Comparison of ENCODE assay signal across 8 cellular contexts in genomic region chr12:74538491-74539258, GRCh38. TPM values are rescaled to one million over a fixed set of nuclear protein-coding genes. Genes with fewer than 3 reads are reported as not detected.
DNase-seq lines count a peak whose midpoint lies in the region; ATAC-seq and TF ChIP-seq lines count a peak whose summit lies in the region.

No MANE protein-coding gene starts in this region.

- no peak for TF ChIP-seq POLR2A in stomach (IDR thresholded peaks at IDR 0.05)

- peaks cover 15% of the 10 kb centered on the region for H3K4me1 ChIP-seq in HEK293 (ENCODE audit: control insufficient read depth, insufficient read depth, low read length)
- H3K4me1 ChIP-seq in RWPE2 (ENCODE audit: insufficient read depth, poor library complexity, severe bottlenecking), result peaks cover 18% of the 10 kb centered on the region
- H3K4me1 ChIP-seq in mammary epithelial cell (ENCODE audit: insufficient read depth, low read length), result peaks cover 24% of the 10 kb centered on the region
- H3K4me1 ChIP-seq in left lung, result peaks cover 25 to 48% of the 10 kb centered on the region in 2 donors
- H3K4me1 ChIP-seq in stomach, result peaks cover 31 to 57% (median 47%) of the 10 kb centered on the region in 4 donors

- H3K9me3 ChIP-seq in HEK293 (ENCODE audit: control insufficient read depth, insufficient read depth, low read depth, low read length) (no peaks in the 10 kb centered on the region), RWPE2 (ENCODE audit: severe bottlenecking) (no peaks in the 10 kb centered on the region), mammary epithelial cell (replicated peaks; ENCODE audit: insufficient read depth, low read length) (no peaks in the 10 kb centered on the region), left lung (no peaks in the 10 kb centered on the region), stomach (no peaks in the 10 kb centered on the region)

- H3K9ac ChIP-seq in mammary epithelial cell (ENCODE audit: insufficient read depth, low read length), result peak overlapping the region; percentile 98

- TF ChIP-seq EP300 in stomach (IDR thresholded peaks at IDR 0.05), result no peak

- peak overlapping the region; percentile 95; the same call in 1 of the 2 replicates for H3K27ac ChIP-seq in HEK293 (ENCODE audit: extremely low read depth, low read depth, low read length)
- peak overlapping the region; percentile 82 for H3K27ac ChIP-seq in RWPE2 (ENCODE audit: poor library complexity, severe bottlenecking)
- peak overlapping the region; percentile 97 for H3K27ac ChIP-seq in mammary epithelial cell (ENCODE audit: insufficient read depth, low read depth, low read length)
- H3K27ac ChIP-seq in left lung, result peak overlapping the region; percentile 88 to 95
- peak overlapping the region; percentile 92 to 97 (median 95) for H3K27ac ChIP-seq in stomach

- 5% methylated on average over 7 of the region's 7 CpGs for WGBS in mammary epithelial cell (ENCODE audit: low coverage, missing lambda C conversion rate)
- 6 to 20% (median 9%) methylated on average over 7 of the region's 7 CpGs for WGBS in stomach, 5 donors

- CTCF ChIA-PET in HEK293 (lab: Yijun Ruan, JAX), result interaction anchor here (0.9 kb wide), 2 partner anchors 126 to 853 kb away, joined by 4 read pairs; no protein-coding TSS in a partner anchor
- CTCF ChIA-PET in mammary epithelial cell (lab: Charles Lee; ENCODE audit: low non-redundant PET), result interaction anchor here (0.5 to 0.7 kb wide), 2 partner anchors 81 to 119 kb away, joined by 3 to 4 read pairs; no protein-coding TSS in a partner anchor

- peak overlapping the region; percentile 89 for H3K4me2 ChIP-seq in mammary epithelial cell (ENCODE audit: insufficient read depth, low read depth, low read length)

- no TSS peak for BruUV-seq in mammary epithelial cell (replicated peaks; lab: Mats Ljungman, UMichigan)

- H3K36me3 ChIP-seq in HEK293 (ENCODE audit: control insufficient read depth in 2 of 2, insufficient read depth in 1 of 2, low read length in 2 of 2) (peaks cover 6 to 41% of the 10 kb centered on the region in 2 experiments), RWPE2 (ENCODE audit: low read depth) (peaks cover 38% of the 10 kb centered on the region), mammary epithelial cell (ENCODE audit: insufficient read depth, low read length) (peaks cover 3% of the 10 kb centered on the region), left lung (peaks cover 0 to 14% of the 10 kb centered on the region in 2 donors), stomach (peaks cover 0 to 25% (median 14%) of the 10 kb centered on the region in 4 donors)

- intact Hi-C loops in mammary epithelial cell (cut with micrococcal nuclease), result loop anchor here (2.0 to 10.0 kb wide), 5 partner anchors 108 to 604 kb away; no protein-coding TSS in a partner anchor
- intact Hi-C loops in left lung (cut with DNase I), result no loop called here
- intact Hi-C loops in stomach (cut with DNase I; ENCODE audit: low total_unique reads), result no loop called here

- peaks cover 58% of the 10 kb centered on the region for H3K79me2 ChIP-seq in mammary epithelial cell (ENCODE audit: insufficient read depth, low read length)

- H4K20me1 ChIP-seq in mammary epithelial cell (ENCODE audit: insufficient read depth, low read length), result peaks cover 6% of the 10 kb centered on the region

- no peak for ATAC-seq in RWPE2 (ENCODE audit: low read depth)
- peak; percentile 27 for ATAC-seq in left lung
- no peak for ATAC-seq in GM18520 (IDR thresholded peaks at IDR 0.05; ENCODE audit: unreplicated experiment)

- H2AFZ ChIP-seq in mammary epithelial cell (ENCODE audit: low read depth, low read length), result no peak overlapping the region

- POLR2A ChIA-PET in HEK293 (lab: Yijun Ruan, JAX), result no interaction called here

- H3K27me3 ChIP-seq in RWPE2 (ENCODE audit: insufficient read depth, poor library complexity, severe bottlenecking), result no peaks in the 10 kb centered on the region
- no peaks in the 10 kb centered on the region for H3K27me3 ChIP-seq in mammary epithelial cell (ENCODE audit: insufficient read depth, low read length)
- H3K27me3 ChIP-seq in left lung, result no peaks in the 10 kb centered on the region
- no peaks in the 10 kb centered on the region for H3K27me3 ChIP-seq in stomach

- dilution Hi-C loops in mammary epithelial cell (cut with HindIII; ENCODE audit: low sequenced_read_pairs), result no loop called here

- H3K4me3 ChIP-seq in GM12864 (ENCODE audit: low read depth, low read length), result peak overlapping the region; percentile 96
- peak overlapping the region; percentile 95 for H3K4me3 ChIP-seq in HEK293 (ENCODE audit: low read depth, low read length)
- peak overlapping the region; percentile 83 for H3K4me3 ChIP-seq in RWPE2 (ENCODE audit: severe bottlenecking)
- peak overlapping the region; percentile 67 to 78 (median 69) for H3K4me3 ChIP-seq in mammary epithelial cell (replicated peaks in 1 of 3; ENCODE audit: insufficient read depth in 1 of 3, low read depth in 2 of 3, low read length in 3 of 3)
- H3K4me3 ChIP-seq in left lung, result peak overlapping the region; percentile 49 to 72
- H3K4me3 ChIP-seq in stomach, result peak overlapping the region; percentile 62 to 75 (median 70)

- DNase-seq in GM12864 (ENCODE audit: low read depth) (no peak), RWPE2 (ENCODE audit: low spot score) (no peak), mammary epithelial cell (peak; percentile 21), left lung (no peak), stomach (no peak), amniotic stem cell (lab: John Stamatoyannopoulos, UW) (no peak)

- in situ Hi-C loops in mammary epithelial cell (cut with MboI; ENCODE audit: low sequenced_read_pairs in 2 of 2), result no loop called here

- TF ChIP-seq CTCF in GM12864 (IDR thresholded peaks at IDR 0.05; ENCODE audit: low read depth, low read length, missing control alignments), result no peak
- TF ChIP-seq CTCF in HEK293 (tag by site-specific recombination; IDR thresholded peaks at IDR 0.05), result no peak
- TF ChIP-seq CTCF in RWPE2 (IDR thresholded peaks at IDR 0.05; ENCODE audit: poor library complexity, severe bottlenecking), result no peak
- TF ChIP-seq CTCF in mammary epithelial cell (conservative IDR thresholded peaks at IDR 0.05 in 1 of 2, IDR thresholded peaks at IDR 0.05 in 1 of 2; ENCODE audit: extremely low read depth in 1 of 2, insufficient read depth in 1 of 2, low read depth in 1 of 2, low read length in 2 of 2), result no peak
- TF ChIP-seq CTCF in left lung (IDR thresholded peaks at IDR 0.05), result no peak
- TF ChIP-seq CTCF in stomach (IDR thresholded peaks at IDR 0.05), result no peak

TF ChIP-seq in HEK293, 187 proteins besides CTCF, POLR2A, EP300 and RAD21 (continues in another document):
- no peak for TF ChIP-seq FEZF1 (tag by site-specific recombination; IDR thresholded peaks at IDR 0.05)
- TF ChIP-seq IKZF3 (tag by site-specific recombination; IDR thresholded peaks at IDR 0.05), result no peak
- 0 out of 2 replicates have a peak, but pooled peaks have one; percentile 21 for TF ChIP-seq SCRT1 (tag by site-specific recombination; IDR thresholded peaks at IDR 0.05; ENCODE audit: borderline replicate concordance)
- TF ChIP-seq KLF10 (tag by site-specific recombination; IDR thresholded peaks at IDR 0.05), result no peak
- no peak for TF ChIP-seq ZNF777 (tag by site-specific recombination; IDR thresholded peaks at IDR 0.05; ENCODE audit: borderline replicate concordance)
- no peak for TF ChIP-seq ZNF639 (tag by site-specific recombination; IDR thresholded peaks at IDR 0.05)
- no peak for TF ChIP-seq ZBTB1 (tag by site-specific recombination; IDR thresholded peaks at IDR 0.05)
- TF ChIP-seq SCRT2 (tag by site-specific recombination; IDR thresholded peaks at IDR 0.05), result 0 out of 2 replicates have a peak, but pooled peaks have one; percentile 30
- TF ChIP-seq, protein P1, sequence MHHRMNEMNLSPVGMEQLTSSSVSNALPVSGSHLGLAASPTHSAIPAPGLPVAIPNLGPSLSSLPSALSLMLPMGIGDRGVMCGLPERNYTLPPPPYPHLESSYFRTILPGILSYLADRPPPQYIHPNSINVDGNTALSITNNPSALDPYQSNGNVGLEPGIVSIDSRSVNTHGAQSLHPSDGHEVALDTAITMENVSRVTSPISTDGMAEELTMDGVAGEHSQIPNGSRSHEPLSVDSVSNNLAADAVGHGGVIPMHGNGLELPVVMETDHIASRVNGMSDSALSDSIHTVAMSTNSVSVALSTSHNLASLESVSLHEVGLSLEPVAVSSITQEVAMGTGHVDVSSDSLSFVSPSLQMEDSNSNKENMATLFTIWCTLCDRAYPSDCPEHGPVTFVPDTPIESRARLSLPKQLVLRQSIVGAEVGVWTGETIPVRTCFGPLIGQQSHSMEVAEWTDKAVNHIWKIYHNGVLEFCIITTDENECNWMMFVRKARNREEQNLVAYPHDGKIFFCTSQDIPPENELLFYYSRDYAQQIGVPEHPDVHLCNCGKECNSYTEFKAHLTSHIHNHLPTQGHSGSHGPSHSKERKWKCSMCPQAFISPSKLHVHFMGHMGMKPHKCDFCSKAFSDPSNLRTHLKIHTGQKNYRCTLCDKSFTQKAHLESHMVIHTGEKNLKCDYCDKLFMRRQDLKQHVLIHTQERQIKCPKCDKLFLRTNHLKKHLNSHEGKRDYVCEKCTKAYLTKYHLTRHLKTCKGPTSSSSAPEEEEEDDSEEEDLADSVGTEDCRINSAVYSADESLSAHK (tag by site-specific recombination; IDR thresholded peaks at IDR 0.05), result no peak
- TF ChIP-seq ZNF132 (tag by site-specific recombination; IDR thresholded peaks at IDR 0.05; ENCODE audit: borderline replicate concordance), result no peak
- TF ChIP-seq ZNF248 (tag by site-specific recombination; IDR thresholded peaks at IDR 0.05), result no peak

RNA-seq across cellular contexts. Expression of gene ATXN7L3B, which starts 1.0 kb away (rescaled TPM):
- total RNA-seq in mammary epithelial cell (10 to 100 TPM; 22.0 to 22.2 TPM), left lung (10 to 100 TPM; 26.1 to 27.1 TPM), stomach (10 to 100 TPM; 14.2 to 59.8 (median 25.7) TPM)
- polyA plus RNA-seq in mammary epithelial cell (11.3 TPM), stomach (10 to 100 TPM; 16.3 to 31.3 (median 27.3) TPM)
- polyA minus RNA-seq in mammary epithelial cell, result 22.9 TPM
